ENCODE assay signal across 7 cellular contexts in genomic region chr4:43132010-43132582, GRCh38.
A peak's percentile ranks its signal among the peaks of the same experiment; 100 is the strongest.
DNase-seq lines count a peak whose midpoint lies in the region; ATAC-seq, FAIRE-seq and TF ChIP-seq lines count a peak whose summit lies in the region.

No MANE protein-coding gene starts in this region.

- FAIRE-seq in islet of Langerhans (lab: Jason Lieb, UNC): peak; percentile 87

- in situ Hi-C loops in G401 (cut with HindIII; ENCODE audit: low sequenced_read_pairs) (no loop called here), astrocyte of the cerebellum (cut with HindIII; ENCODE audit: low sequenced_read_pairs) (no loop called here)

- H3K4me3 ChIP-seq in NT2/D1 (ENCODE audit: insufficient read length, low read depth) (no peak overlapping the region), astrocyte of the cerebellum (ENCODE audit: low read depth, low read length) (no peak overlapping the region)

- H3K36me3 ChIP-seq in NT2/D1 (ENCODE audit: insufficient read depth, insufficient read length, low read length): no peaks in the 10 kb centered on the region

- H3K27me3 ChIP-seq in NT2/D1 (ENCODE audit: insufficient read depth, insufficient read length): no peaks in the 10 kb centered on the region

- H3K9me3 ChIP-seq in NT2/D1 (ENCODE audit: insufficient read depth, low read length): no peaks in the 10 kb centered on the region

- peak; percentile 86 for TF ChIP-seq CTCF in astrocyte of the cerebellum (IDR thresholded peaks at IDR 0.05; ENCODE audit: low read depth, low read length, missing control alignments)

- DNase-seq in G401 (ENCODE audit: low spot score): peak; percentile 89
- DNase-seq in HPDE6-E6E7 (ENCODE audit: extremely low spot score): peak; percentile 38
- peak; percentile 18 for DNase-seq in NT2/D1 (ENCODE audit: low read depth, low spot score)
- peak; percentile 60 for DNase-seq in astrocyte of the cerebellum (ENCODE audit: low read depth)
- DNase-seq in stimulated activated CD4-positive, alpha-beta T cell treated with anti-CD3 and anti-CD28 coated beads, Interleukin-2, amount 100 ng/mL, for 48 hours: peak; percentile 33 to 39

- no peaks in the 10 kb centered on the region for H3K4me1 ChIP-seq in NT2/D1 (ENCODE audit: insufficient read depth, insufficient read length)

- ATAC-seq in GM21360 (IDR thresholded peaks at IDR 0.05; ENCODE audit: unreplicated experiment): peak; percentile 87

- H3K9ac ChIP-seq in NT2/D1 (ENCODE audit: insufficient read length, low read depth): no peak overlapping the region

Comparison
In these comparisons a context has a peak if more than half of its experiments do, and no peak if none do; other contexts are left out.
1. DNase-seq: peak in every context shown above with its lines; median percentile 89 in G401; 60 in astrocyte of the cerebellum; 38 in HPDE6-E6E7; 36 in stimulated activated CD4-positive, alpha-beta T cell treated with anti-CD3 and anti-CD28 coated beads, Interleukin-2, amount 100 ng/mL, for 48 hours; 18 in NT2/D1.